ENCODE assay signal across 1 cellular context in the genomic region with DNA sequence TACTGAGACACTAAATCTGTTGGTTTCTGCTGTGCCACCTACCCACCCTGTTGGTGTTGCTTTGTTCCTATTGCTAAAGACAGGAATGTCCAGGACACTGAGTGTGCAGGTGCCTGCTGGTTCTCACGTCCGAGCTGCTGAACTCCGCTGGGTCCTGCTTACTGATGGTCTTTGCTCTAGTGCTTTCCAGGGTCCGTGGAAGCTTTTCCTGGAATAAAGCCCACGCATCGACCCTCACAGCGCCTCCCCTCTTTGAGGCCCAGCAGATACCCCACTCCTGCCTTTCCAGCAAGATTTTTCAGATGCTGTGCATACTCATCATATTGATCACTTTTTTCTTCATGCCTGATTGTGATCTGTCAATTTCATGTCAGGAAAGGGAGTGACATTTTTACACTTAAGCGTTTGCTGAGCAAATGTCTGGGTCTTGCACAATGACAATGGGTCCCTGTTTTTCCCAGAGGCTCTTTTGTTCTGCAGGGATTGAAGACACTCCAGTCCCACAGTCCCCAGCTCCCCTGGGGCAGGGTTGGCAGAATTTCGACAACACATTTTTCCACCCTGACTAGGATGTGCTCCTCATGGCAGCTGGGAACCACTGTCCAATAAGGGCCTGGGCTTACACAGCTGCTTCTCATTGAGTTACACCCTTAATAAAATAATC.
TF ChIP-seq lines count a peak whose summit lies in the region.

No MANE protein-coding gene starts in this region.

TF ChIP-seq in HepG2, 621 proteins besides CTCF, POLR2A, EP300 and RAD21 (continued from another document and continues in another):
- TF ChIP-seq E2F5 (CRISPR knock-in tag; conservative IDR thresholded peaks at IDR 0.05) (no peak), ZNF883 (CRISPR knock-in tag; IDR thresholded peaks at IDR 0.05; ENCODE audit: not compliant biosample characterization) (no peak), ZNF761 (CRISPR knock-in tag; conservative IDR thresholded peaks at IDR 0.05) (0 out of 2 replicates have a peak, but pooled peaks have one; percentile 33), GABPA (IDR thresholded peaks at IDR 0.05; ENCODE audit: low read depth, low read length) (no peak), GABPA (CRISPR knock-in tag; IDR thresholded peaks at IDR 0.05; ENCODE audit: low read depth) (no peak), ZNF432 (CRISPR knock-in tag; IDR thresholded peaks at IDR 0.05; ENCODE audit: borderline replicate concordance) (no peak), TARDBP (CRISPR knock-in tag; IDR thresholded peaks at IDR 0.05) (0 out of 2 replicates have a peak, but pooled peaks have one; percentile 24), CREM (IDR thresholded peaks at IDR 0.05) (peak; percentile 67), CREM (CRISPR knock-in tag; IDR thresholded peaks at IDR 0.05) (no peak), POLR2AphosphoS5 (IDR thresholded peaks at IDR 0.05; ENCODE audit: low read depth, low read length) (no peak), RBM39 (IDR thresholded peaks at IDR 0.05; ENCODE audit: low read depth, low read length, poor library complexity, severe bottlenecking) (no peak), ZNF282 (IDR thresholded peaks at IDR 0.05; ENCODE audit: partially characterized antibody) (no peak), PLSCR1 (CRISPR knock-in tag; IDR thresholded peaks at IDR 0.05; ENCODE audit: borderline replicate concordance) (no peak), HOXA3 (CRISPR knock-in tag; IDR thresholded peaks at IDR 0.05) (peak; percentile 58; the same call in 1 of the 2 replicates), CREBL2 (CRISPR knock-in tag; IDR thresholded peaks at IDR 0.05; ENCODE audit: borderline replicate concordance) (no peak), ZNF430 (CRISPR knock-in tag; IDR thresholded peaks at IDR 0.05) (peak; percentile 43; the same call in 1 of the 2 replicates), PITX1 (CRISPR knock-in tag; IDR thresholded peaks at IDR 0.05) (no peak; the same call in 1 of the 2 replicates), KLF12 (CRISPR knock-in tag; IDR thresholded peaks at IDR 0.05; ENCODE audit: borderline replicate concordance) (peak; percentile 61; the same call in 1 of the 2 replicates), KDM1A (CRISPR knock-in tag; IDR thresholded peaks at IDR 0.05) (no peak), JARID2 (CRISPR knock-in tag; IDR thresholded peaks at IDR 0.05; ENCODE audit: insufficient replicate concordance) (no peak), DMAP1 (CRISPR knock-in tag; IDR thresholded peaks at IDR 0.05) (0 out of 2 replicates have a peak, but pooled peaks have one; percentile 18), CCAR2 (optimal IDR thresholded peaks at IDR 0.05; ENCODE audit: low read depth, low read length) (no peak), SNRNP70 (IDR thresholded peaks at IDR 0.05; ENCODE audit: low read depth, low read length) (no peak), MZF1 (CRISPR knock-in tag; IDR thresholded peaks at IDR 0.05; ENCODE audit: borderline replicate concordance) (no peak), ZNF441 (CRISPR knock-in tag; IDR thresholded peaks at IDR 0.05; ENCODE audit: borderline replicate concordance) (no peak), MIER3 (CRISPR knock-in tag; IDR thresholded peaks at IDR 0.05; ENCODE audit: borderline replicate concordance) (peak; percentile 50; the same call in 1 of the 2 replicates), DR1 (CRISPR knock-in tag; IDR thresholded peaks at IDR 0.05) (no peak), NFKB2 (CRISPR knock-in tag; IDR thresholded peaks at IDR 0.05; ENCODE audit: borderline replicate concordance) (peak; percentile 55; the same call in 1 of the 2 replicates), HNRNPL (IDR thresholded peaks at IDR 0.05; ENCODE audit: low read depth, low read length) (no peak), KAT7 (CRISPR knock-in tag; IDR thresholded peaks at IDR 0.05; ENCODE audit: borderline replicate concordance) (no peak; the same call in 1 of the 2 replicates), ZNF616 (CRISPR knock-in tag; IDR thresholded peaks at IDR 0.05; ENCODE audit: low read depth) (0 out of 2 replicates have a peak, but pooled peaks have one; percentile 13), ZNF510 (CRISPR knock-in tag; IDR thresholded peaks at IDR 0.05; ENCODE audit: low read depth) (no peak), ZNF34 (CRISPR knock-in tag; IDR thresholded peaks at IDR 0.05; ENCODE audit: borderline replicate concordance) (no peak), TP53 (CRISPR knock-in tag; conservative IDR thresholded peaks at IDR 0.05) (no peak), RELA (CRISPR knock-in tag; IDR thresholded peaks at IDR 0.05) (no peak), ASH2L (IDR thresholded peaks at IDR 0.05; ENCODE audit: insufficient read length, low read depth, low read length) (no peak), ZNF225 (CRISPR knock-in tag; IDR thresholded peaks at IDR 0.05) (no peak), ZNF780A (CRISPR knock-in tag; IDR thresholded peaks at IDR 0.05) (no peak), ZNF792 (CRISPR knock-in tag; IDR thresholded peaks at IDR 0.05) (no peak), TBX2 (CRISPR knock-in tag; IDR thresholded peaks at IDR 0.05; ENCODE audit: borderline replicate concordance) (peak; percentile 69), ZNF263 (CRISPR knock-in tag; IDR thresholded peaks at IDR 0.05) (peak; percentile 53), ZC3H13 (CRISPR knock-in tag; IDR thresholded peaks at IDR 0.05) (no peak), IKZF1 (IDR thresholded peaks at IDR 0.05) (no peak)
- TF ChIP-seq, protein P1, sequence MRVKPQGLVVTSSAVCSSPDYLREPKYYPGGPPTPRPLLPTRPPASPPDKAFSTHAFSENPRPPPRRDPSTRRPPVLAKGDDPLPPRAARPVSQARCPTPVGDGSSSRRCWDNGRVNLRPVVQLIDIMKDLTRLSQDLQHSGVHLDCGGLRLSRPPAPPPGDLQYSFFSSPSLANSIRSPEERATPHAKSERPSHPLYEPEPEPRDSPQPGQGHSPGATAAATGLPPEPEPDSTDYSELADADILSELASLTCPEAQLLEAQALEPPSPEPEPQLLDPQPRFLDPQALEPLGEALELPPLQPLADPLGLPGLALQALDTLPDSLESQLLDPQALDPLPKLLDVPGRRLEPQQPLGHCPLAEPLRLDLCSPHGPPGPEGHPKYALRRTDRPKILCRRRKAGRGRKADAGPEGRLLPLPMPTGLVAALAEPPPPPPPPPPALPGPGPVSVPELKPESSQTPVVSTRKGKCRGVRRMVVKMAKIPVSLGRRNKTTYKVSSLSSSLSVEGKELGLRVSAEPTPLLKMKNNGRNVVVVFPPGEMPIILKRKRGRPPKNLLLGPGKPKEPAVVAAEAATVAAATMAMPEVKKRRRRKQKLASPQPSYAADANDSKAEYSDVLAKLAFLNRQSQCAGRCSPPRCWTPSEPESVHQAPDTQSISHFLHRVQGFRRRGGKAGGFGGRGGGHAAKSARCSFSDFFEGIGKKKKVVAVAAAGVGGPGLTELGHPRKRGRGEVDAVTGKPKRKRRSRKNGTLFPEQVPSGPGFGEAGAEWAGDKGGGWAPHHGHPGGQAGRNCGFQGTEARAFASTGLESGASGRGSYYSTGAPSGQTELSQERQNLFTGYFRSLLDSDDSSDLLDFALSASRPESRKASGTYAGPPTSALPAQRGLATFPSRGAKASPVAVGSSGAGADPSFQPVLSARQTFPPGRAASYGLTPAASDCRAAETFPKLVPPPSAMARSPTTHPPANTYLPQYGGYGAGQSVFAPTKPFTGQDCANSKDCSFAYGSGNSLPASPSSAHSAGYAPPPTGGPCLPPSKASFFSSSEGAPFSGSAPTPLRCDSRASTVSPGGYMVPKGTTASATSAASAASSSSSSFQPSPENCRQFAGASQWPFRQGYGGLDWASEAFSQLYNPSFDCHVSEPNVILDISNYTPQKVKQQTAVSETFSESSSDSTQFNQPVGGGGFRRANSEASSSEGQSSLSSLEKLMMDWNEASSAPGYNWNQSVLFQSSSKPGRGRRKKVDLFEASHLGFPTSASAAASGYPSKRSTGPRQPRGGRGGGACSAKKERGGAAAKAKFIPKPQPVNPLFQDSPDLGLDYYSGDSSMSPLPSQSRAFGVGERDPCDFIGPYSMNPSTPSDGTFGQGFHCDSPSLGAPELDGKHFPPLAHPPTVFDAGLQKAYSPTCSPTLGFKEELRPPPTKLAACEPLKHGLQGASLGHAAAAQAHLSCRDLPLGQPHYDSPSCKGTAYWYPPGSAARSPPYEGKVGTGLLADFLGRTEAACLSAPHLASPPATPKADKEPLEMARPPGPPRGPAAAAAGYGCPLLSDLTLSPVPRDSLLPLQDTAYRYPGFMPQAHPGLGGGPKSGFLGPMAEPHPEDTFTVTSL (CRISPR knock-in tag; IDR thresholded peaks at IDR 0.05; ENCODE audit: borderline replicate concordance), result 0 out of 2 replicates have a peak, but pooled peaks have one; percentile 59
- TF ChIP-seq, protein P2, sequence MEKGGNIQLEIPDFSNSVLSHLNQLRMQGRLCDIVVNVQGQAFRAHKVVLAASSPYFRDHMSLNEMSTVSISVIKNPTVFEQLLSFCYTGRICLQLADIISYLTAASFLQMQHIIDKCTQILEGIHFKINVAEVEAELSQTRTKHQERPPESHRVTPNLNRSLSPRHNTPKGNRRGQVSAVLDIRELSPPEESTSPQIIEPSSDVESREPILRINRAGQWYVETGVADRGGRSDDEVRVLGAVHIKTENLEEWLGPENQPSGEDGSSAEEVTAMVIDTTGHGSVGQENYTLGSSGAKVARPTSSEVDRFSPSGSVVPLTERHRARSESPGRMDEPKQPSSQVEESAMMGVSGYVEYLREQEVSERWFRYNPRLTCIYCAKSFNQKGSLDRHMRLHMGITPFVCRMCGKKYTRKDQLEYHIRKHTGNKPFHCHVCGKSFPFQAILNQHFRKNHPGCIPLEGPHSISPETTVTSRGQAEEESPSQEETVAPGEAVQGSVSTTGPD (CRISPR knock-in tag; IDR thresholded peaks at IDR 0.05), result no peak
- TF ChIP-seq, protein P3, sequence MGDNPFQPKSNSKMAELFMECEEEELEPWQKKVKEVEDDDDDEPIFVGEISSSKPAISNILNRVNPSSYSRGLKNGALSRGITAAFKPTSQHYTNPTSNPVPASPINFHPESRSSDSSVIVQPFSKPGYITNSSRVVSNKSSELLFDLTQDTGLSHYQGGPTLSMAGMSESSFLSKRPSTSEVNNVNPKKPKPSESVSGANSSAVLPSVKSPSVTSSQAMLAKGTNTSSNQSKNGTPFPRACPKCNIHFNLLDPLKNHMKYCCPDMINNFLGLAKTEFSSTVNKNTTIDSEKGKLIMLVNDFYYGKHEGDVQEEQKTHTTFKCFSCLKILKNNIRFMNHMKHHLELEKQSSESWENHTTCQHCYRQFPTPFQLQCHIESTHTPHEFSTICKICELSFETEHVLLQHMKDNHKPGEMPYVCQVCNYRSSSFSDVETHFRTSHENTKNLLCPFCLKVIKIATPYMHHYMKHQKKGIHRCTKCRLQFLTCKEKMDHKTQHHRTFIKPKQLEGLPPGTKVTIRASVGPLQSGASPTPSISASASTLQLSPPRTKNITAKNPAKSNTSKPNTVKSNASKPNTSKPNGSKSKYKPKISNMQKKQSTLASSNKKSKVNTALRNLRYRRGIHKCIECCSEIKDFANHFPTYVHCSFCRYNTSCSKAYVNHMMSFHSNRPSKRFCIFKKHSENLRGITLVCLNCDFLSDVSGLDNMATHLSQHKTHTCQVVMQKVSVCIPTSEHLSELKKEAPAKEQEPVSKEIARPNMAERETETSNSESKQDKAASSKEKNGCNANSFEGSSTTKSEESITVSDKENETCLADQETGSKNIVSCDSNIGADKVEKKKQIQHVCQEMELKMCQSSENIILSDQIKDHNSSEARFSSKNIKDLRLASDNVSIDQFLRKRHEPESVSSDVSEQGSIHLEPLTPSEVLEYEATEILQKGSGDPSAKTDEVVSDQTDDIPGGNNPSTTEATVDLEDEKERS (CRISPR knock-in tag; IDR thresholded peaks at IDR 0.05), result no peak
- TF ChIP-seq, protein P4, sequence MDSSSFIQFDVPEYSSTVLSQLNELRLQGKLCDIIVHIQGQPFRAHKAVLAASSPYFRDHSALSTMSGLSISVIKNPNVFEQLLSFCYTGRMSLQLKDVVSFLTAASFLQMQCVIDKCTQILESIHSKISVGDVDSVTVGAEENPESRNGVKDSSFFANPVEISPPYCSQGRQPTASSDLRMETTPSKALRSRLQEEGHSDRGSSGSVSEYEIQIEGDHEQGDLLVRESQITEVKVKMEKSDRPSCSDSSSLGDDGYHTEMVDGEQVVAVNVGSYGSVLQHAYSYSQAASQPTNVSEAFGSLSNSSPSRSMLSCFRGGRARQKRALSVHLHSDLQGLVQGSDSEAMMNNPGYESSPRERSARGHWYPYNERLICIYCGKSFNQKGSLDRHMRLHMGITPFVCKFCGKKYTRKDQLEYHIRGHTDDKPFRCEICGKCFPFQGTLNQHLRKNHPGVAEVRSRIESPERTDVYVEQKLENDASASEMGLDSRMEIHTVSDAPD (CRISPR knock-in tag; IDR thresholded peaks at IDR 0.05), result no peak
- TF ChIP-seq, protein P5, sequence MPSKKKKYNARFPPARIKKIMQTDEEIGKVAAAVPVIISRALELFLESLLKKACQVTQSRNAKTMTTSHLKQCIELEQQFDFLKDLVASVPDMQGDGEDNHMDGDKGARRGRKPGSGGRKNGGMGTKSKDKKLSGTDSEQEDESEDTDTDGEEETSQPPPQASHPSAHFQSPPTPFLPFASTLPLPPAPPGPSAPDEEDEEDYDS (CRISPR knock-in tag; IDR thresholded peaks at IDR 0.05), result no peak
- TF ChIP-seq, protein P6, sequence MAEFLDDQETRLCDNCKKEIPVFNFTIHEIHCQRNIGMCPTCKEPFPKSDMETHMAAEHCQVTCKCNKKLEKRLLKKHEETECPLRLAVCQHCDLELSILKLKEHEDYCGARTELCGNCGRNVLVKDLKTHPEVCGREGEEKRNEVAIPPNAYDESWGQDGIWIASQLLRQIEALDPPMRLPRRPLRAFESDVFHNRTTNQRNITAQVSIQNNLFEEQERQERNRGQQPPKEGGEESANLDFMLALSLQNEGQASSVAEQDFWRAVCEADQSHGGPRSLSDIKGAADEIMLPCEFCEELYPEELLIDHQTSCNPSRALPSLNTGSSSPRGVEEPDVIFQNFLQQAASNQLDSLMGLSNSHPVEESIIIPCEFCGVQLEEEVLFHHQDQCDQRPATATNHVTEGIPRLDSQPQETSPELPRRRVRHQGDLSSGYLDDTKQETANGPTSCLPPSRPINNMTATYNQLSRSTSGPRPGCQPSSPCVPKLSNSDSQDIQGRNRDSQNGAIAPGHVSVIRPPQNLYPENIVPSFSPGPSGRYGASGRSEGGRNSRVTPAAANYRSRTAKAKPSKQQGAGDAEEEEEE (CRISPR knock-in tag; IDR thresholded peaks at IDR 0.05; ENCODE audit: borderline replicate concordance), result no peak
